In the genomic region with DNA sequence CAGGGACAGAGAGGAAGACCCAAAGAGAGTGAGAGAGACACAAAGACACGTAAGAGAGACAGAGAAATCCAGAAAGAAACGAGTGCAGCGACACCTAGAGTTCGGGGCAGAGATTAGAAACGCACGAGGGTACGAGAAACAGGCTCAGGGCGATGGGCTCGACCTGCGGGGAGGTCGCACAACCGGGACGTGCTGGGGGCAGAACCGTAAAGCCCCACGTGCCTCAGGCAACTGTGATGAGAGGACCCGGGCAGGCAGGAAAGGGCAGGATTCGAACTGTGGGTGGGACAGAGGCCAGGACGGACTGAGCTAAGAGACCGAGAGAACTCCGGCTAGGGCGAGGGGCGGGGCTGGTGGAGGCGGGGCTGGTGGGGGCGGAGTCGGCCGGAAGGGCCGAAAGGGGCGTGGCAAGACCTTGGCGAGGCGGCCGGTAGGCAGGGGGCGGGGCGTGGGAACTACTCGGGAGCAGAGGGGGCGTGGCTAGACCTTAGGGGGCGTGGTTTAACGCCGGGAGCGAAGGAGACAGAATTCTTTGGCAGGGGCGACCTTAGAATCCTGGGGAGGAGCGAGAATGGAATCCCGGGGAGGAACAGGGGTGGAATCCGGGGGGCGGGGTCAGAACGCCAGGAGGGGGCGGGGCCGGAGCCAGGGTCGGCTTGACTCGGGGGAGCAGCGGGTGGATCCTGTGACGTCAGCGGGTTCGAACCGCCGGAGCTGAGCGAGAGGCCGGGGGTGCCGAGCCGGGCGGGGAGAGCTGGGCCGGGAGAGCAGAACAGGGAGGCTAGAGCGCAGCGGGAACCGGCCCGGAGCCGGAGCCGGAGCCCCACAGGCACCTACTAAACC, we compare ENCODE assay signal across 1 cellular context.
TF ChIP-seq lines count a peak whose summit lies in the region.

Gene NECTIN2 (plus strand): TSS at position 686 of the 843 bp plus-strand sequence. CDS start 229 bp downstream, outside the sequence.

TF ChIP-seq in HepG2, 621 proteins besides CTCF, POLR2A, EP300 and RAD21 (continued from another document and continues in another):
- TF ChIP-seq ZNF660 (CRISPR knock-in tag; IDR thresholded peaks at IDR 0.05; ENCODE audit: borderline replicate concordance, low read depth) (no peak), MTF2 (CRISPR knock-in tag; IDR thresholded peaks at IDR 0.05; ENCODE audit: borderline replicate concordance) (no peak), ZHX1 (CRISPR knock-in tag; IDR thresholded peaks at IDR 0.05; ENCODE audit: low read depth) (0 out of 2 replicates have a peak, but pooled peaks have one; percentile 38), SAFB2 (CRISPR knock-in tag; IDR thresholded peaks at IDR 0.05; ENCODE audit: borderline replicate concordance, low read depth) (no peak), ATRX (CRISPR knock-in tag; IDR thresholded peaks at IDR 0.05; ENCODE audit: borderline replicate concordance) (no peak), REXO4 (CRISPR knock-in tag; IDR thresholded peaks at IDR 0.05; ENCODE audit: borderline replicate concordance) (no peak), ZBTB43 (CRISPR knock-in tag; conservative IDR thresholded peaks at IDR 0.05) (no peak), SMAD1 (CRISPR knock-in tag; IDR thresholded peaks at IDR 0.05; ENCODE audit: borderline replicate concordance, low read depth) (no peak; the same call in 1 of the 2 replicates), IRF9 (CRISPR knock-in tag; IDR thresholded peaks at IDR 0.05; ENCODE audit: borderline replicate concordance) (no peak), CCDC6 (CRISPR knock-in tag; IDR thresholded peaks at IDR 0.05) (peak; percentile 10; the same call in 1 of the 2 replicates), ZNF782 (CRISPR knock-in tag; IDR thresholded peaks at IDR 0.05; ENCODE audit: borderline replicate concordance) (no peak), NONO (IDR thresholded peaks at IDR 0.05) (no peak), NONO (CRISPR knock-in tag; conservative IDR thresholded peaks at IDR 0.05) (peak; percentile 82), MIER2 (CRISPR knock-in tag; IDR thresholded peaks at IDR 0.05) (0 out of 2 replicates have a peak, but pooled peaks have one; percentile 27), ZNF317 (CRISPR knock-in tag; IDR thresholded peaks at IDR 0.05) (peak; percentile 17; the same call in 1 of the 2 replicates), ZNF891 (CRISPR knock-in tag; IDR thresholded peaks at IDR 0.05) (no peak), ZNF484 (CRISPR knock-in tag; IDR thresholded peaks at IDR 0.05; ENCODE audit: borderline replicate concordance, low read depth) (no peak), CBX2 (IDR thresholded peaks at IDR 0.05; ENCODE audit: low read depth, low read length) (no peak), CBX2 (CRISPR knock-in tag; IDR thresholded peaks at IDR 0.05; ENCODE audit: low read depth) (no peak), SKIL (CRISPR knock-in tag; IDR thresholded peaks at IDR 0.05; ENCODE audit: borderline replicate concordance) (peak; percentile 62; the same call in 1 of the 2 replicates), PPARG (CRISPR knock-in tag; conservative IDR thresholded peaks at IDR 0.05) (peak; percentile 32; the same call in 1 of the 2 replicates), ZNF724P (CRISPR knock-in tag; IDR thresholded peaks at IDR 0.05; ENCODE audit: borderline replicate concordance) (no peak), ZNF569 (CRISPR knock-in tag; IDR thresholded peaks at IDR 0.05; ENCODE audit: borderline replicate concordance) (no peak), KAT8 (CRISPR knock-in tag; IDR thresholded peaks at IDR 0.05) (0 out of 2 replicates have a peak, but pooled peaks have one; percentile 27), HOXA3 (CRISPR knock-in tag; IDR thresholded peaks at IDR 0.05) (peak; percentile 22; the same call in 1 of the 2 replicates), ZNF674 (CRISPR knock-in tag; IDR thresholded peaks at IDR 0.05; ENCODE audit: low read depth) (no peak), ZNF646 (CRISPR knock-in tag; IDR thresholded peaks at IDR 0.05) (no peak), JUNB (CRISPR knock-in tag; IDR thresholded peaks at IDR 0.05; ENCODE audit: borderline replicate concordance) (peak; percentile 50; the same call in 1 of the 2 replicates), ZNF777 (CRISPR knock-in tag; IDR thresholded peaks at IDR 0.05) (no peak), ZNF350 (CRISPR knock-in tag; IDR thresholded peaks at IDR 0.05; ENCODE audit: borderline replicate concordance, low read depth) (no peak), ZNF598 (CRISPR knock-in tag; IDR thresholded peaks at IDR 0.05; ENCODE audit: borderline replicate concordance) (no peak), NFKB2 (CRISPR knock-in tag; IDR thresholded peaks at IDR 0.05; ENCODE audit: borderline replicate concordance) (0 out of 2 replicates have a peak, but pooled peaks have one; percentile 44)
- TF ChIP-seq, protein P1, sequence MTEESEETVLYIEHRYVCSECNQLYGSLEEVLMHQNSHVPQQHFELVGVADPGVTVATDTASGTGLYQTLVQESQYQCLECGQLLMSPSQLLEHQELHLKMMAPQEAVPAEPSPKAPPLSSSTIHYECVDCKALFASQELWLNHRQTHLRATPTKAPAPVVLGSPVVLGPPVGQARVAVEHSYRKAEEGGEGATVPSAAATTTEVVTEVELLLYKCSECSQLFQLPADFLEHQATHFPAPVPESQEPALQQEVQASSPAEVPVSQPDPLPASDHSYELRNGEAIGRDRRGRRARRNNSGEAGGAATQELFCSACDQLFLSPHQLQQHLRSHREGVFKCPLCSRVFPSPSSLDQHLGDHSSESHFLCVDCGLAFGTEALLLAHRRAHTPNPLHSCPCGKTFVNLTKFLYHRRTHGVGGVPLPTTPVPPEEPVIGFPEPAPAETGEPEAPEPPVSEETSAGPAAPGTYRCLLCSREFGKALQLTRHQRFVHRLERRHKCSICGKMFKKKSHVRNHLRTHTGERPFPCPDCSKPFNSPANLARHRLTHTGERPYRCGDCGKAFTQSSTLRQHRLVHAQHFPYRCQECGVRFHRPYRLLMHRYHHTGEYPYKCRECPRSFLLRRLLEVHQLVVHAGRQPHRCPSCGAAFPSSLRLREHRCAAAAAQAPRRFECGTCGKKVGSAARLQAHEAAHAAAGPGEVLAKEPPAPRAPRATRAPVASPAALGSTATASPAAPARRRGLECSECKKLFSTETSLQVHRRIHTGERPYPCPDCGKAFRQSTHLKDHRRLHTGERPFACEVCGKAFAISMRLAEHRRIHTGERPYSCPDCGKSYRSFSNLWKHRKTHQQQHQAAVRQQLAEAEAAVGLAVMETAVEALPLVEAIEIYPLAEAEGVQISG (CRISPR knock-in tag; IDR thresholded peaks at IDR 0.05), result peak; percentile 69
- TF ChIP-seq, protein P2, sequence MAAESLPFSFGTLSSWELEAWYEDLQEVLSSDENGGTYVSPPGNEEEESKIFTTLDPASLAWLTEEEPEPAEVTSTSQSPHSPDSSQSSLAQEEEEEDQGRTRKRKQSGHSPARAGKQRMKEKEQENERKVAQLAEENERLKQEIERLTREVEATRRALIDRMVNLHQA (CRISPR knock-in tag; IDR thresholded peaks at IDR 0.05), result no peak
- TF ChIP-seq, protein P3, sequence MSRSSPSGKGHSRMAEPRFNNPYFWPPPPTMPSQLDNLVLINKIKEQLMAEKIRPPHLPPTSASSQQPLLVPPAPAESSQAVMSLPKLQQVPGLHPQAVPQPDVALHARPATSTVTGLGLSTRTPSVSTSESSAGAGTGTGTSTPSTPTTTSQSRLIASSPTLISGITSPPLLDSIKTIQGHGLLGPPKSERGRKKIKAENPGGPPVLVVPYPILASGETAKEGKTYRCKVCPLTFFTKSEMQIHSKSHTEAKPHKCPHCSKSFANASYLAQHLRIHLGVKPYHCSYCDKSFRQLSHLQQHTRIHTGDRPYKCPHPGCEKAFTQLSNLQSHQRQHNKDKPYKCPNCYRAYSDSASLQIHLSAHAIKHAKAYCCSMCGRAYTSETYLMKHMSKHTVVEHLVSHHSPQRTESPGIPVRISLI (CRISPR knock-in tag; IDR thresholded peaks at IDR 0.05; ENCODE audit: borderline replicate concordance), result no peak
- TF ChIP-seq, protein P4, sequence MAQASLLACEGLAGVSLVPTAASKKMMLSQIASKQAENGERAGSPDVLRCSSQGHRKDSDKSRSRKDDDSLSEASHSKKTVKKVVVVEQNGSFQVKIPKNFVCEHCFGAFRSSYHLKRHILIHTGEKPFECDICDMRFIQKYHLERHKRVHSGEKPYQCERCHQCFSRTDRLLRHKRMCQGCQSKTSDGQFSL (CRISPR knock-in tag; IDR thresholded peaks at IDR 0.05), result no peak
